In genomic region chr3:125214738-125215137, GRCh38 we compare ENCODE assay signal across 14 cellular contexts. TPM values are rescaled to one million over a fixed set of nuclear protein-coding genes. Genes with fewer than 3 reads are reported as not detected.
A peak's percentile ranks its signal among the peaks of the same experiment; 100 is the strongest.
DNase-seq lines count a peak whose midpoint lies in the region; ATAC-seq, FAIRE-seq and TF ChIP-seq lines count a peak whose summit lies in the region.
"Had no signal": no experiment of that assay in that cellular context is flagged by ENCODE, and none has a peak within 500 bp of the region (broad histone marks: within the 10 kb centered on the region; RNA-seq: fewer than 3 reads in every experiment).

No MANE protein-coding gene starts in this region.

- no peak for FAIRE-seq in RCC 7860 (lab: Jason Lieb, UNC)
- FAIRE-seq: frontal cortex, pancreas had no signal

- intact Hi-C loops in activated CD8-positive, alpha-beta T cell treated with anti-CD3 and anti-CD28 coated beads for 36 hours (cut with micrococcal nuclease): no loop called here

- H3K9me3 Mint-ChIP-seq in activated T-cell treated with anti-CD3 and anti-CD28 coated beads, Interleukin-2, amount 50 U/mL, for 4 hours: no peaks in the 10 kb centered on the region
- no peaks in the 10 kb centered on the region for H3K9me3 Mint-ChIP-seq in HFFc6
- H3K9me3 Mint-ChIP-seq in activated CD8-positive, alpha-beta T cell treated with anti-CD3 and anti-CD28 coated beads for 36 hours: no peaks in the 10 kb centered on the region
- no peaks in the 10 kb centered on the region for H3K9me3 Mint-ChIP-seq in naive B cell

- peaks cover 10% of the 10 kb centered on the region for H3K4me1 Mint-ChIP-seq in activated T-cell treated with anti-CD3 and anti-CD28 coated beads, Interleukin-2, amount 50 U/mL, for 4 hours (ENCODE audit: low read depth)
- H3K4me1 Mint-ChIP-seq in HFFc6 (ENCODE audit: low read depth) (peaks cover 32% of the 10 kb centered on the region), naive B cell (peaks cover 0 to 8% (median 5%) of the 10 kb centered on the region in 3 donors)
- H3K4me1 Mint-ChIP-seq in activated CD8-positive, alpha-beta T cell treated with anti-CD3 and anti-CD28 coated beads for 36 hours (ENCODE audit: low read depth): peaks cover 19% of the 10 kb centered on the region

- H3K27ac Mint-ChIP-seq in HFFc6 (peak overlapping the region; percentile 74), naive B cell (peak overlapping the region in 1 of 6 donors; percentile 75)
- peak overlapping the region; percentile 20 for H3K27ac Mint-ChIP-seq in activated CD8-positive, alpha-beta T cell treated with anti-CD3 and anti-CD28 coated beads for 36 hours

- DNase-seq in activated T-cell treated with anti-CD3 and anti-CD28 coated beads, Interleukin-2, amount 50 U/mL, for 4 hours: no peak
- DNase-seq in activated T-cell treated with anti-CD3 and anti-CD28 coated beads, Interleukin-2, amount 50 U/mL, for 48 hours: no peak
- DNase-seq in HFFc6: peak; percentile 44
- DNase-seq in activated CD8-positive, alpha-beta T cell treated with anti-CD3 and anti-CD28 coated beads for 36 hours: no peak
- DNase-seq in naive B cell: no peak
- no peak for DNase-seq in NCI-H187 (lab: John Stamatoyannopoulos, UW)
- no peak for DNase-seq in RCC 7860 (ENCODE audit: low spot score)
- DNase-seq in NCI-H2171 (lab: John Stamatoyannopoulos, UW): no peak
- DNase-seq: cerebellar nuclear complex, GDM1, NCI-H1930, NCI-H524, pancreas had no signal

- H3K27me3 Mint-ChIP-seq in activated T-cell treated with anti-CD3 and anti-CD28 coated beads, Interleukin-2, amount 50 U/mL, for 4 hours (ENCODE audit: low read depth): peaks cover 44% of the 10 kb centered on the region
- H3K27me3 Mint-ChIP-seq in HFFc6 (ENCODE audit: insufficient read depth) (peaks cover 2% of the 10 kb centered on the region), naive B cell (peaks cover 39 to 47% (median 46%) of the 10 kb centered on the region in 3 donors)
- peaks cover 37% of the 10 kb centered on the region for H3K27me3 Mint-ChIP-seq in activated CD8-positive, alpha-beta T cell treated with anti-CD3 and anti-CD28 coated beads for 36 hours

- POLR2A ChIA-PET in activated CD8-positive, alpha-beta T cell treated with anti-CD3 and anti-CD28 coated beads for 36 hours (lab: Charles Lee): no interaction called here

- no peak overlapping the region for H3K4me3 Mint-ChIP-seq in activated T-cell treated with anti-CD3 and anti-CD28 coated beads, Interleukin-2, amount 50 U/mL, for 4 hours
- peak overlapping the region; percentile 68 for H3K4me3 Mint-ChIP-seq in HFFc6
- H3K4me3 Mint-ChIP-seq in activated CD8-positive, alpha-beta T cell treated with anti-CD3 and anti-CD28 coated beads for 36 hours: no peak overlapping the region
- no peak overlapping the region for H3K4me3 Mint-ChIP-seq in naive B cell

- ATAC-seq in activated T-cell treated with anti-CD3 and anti-CD28 coated beads, Interleukin-2, amount 50 U/mL, for 4 hours: peak; percentile 65 to 80
- ATAC-seq in activated CD8-positive, alpha-beta T cell treated with anti-CD3 and anti-CD28 coated beads for 36 hours: peak; percentile 76
- ATAC-seq in naive B cell (ENCODE audit: low read depth in 2 of 2): peak; percentile 28 to 44
- ATAC-seq: pancreas had no signal

- CTCF ChIA-PET in activated CD8-positive, alpha-beta T cell treated with anti-CD3 and anti-CD28 coated beads for 36 hours (lab: Charles Lee): no interaction called here

- no peak for TF ChIP-seq CTCF in HFFc6 (IDR thresholded peaks at IDR 0.05)
- no peak for TF ChIP-seq CTCF in activated CD8-positive, alpha-beta T cell treated with anti-CD3 and anti-CD28 coated beads for 36 hours (IDR thresholded peaks at IDR 0.05)

- no peaks in the 10 kb centered on the region for H3K36me3 Mint-ChIP-seq in activated T-cell treated with anti-CD3 and anti-CD28 coated beads, Interleukin-2, amount 50 U/mL, for 4 hours (ENCODE audit: insufficient read depth)
- H3K36me3 Mint-ChIP-seq in HFFc6 (ENCODE audit: low read depth): no peaks in the 10 kb centered on the region
- no peaks in the 10 kb centered on the region for H3K36me3 Mint-ChIP-seq in activated CD8-positive, alpha-beta T cell treated with anti-CD3 and anti-CD28 coated beads for 36 hours (ENCODE audit: low read depth)
- H3K36me3 Mint-ChIP-seq in naive B cell: no peaks in the 10 kb centered on the region

RNA-seq across cellular contexts. Expression of gene SLC12A8, which starts 2.2 kb away (rescaled TPM):
- 1 to 10 TPM in 1 of 3 donors, under 1 TPM in 2; 0.35 to 1.7 (median 0.63) TPM for total RNA-seq in activated T-cell treated with anti-CD3 and anti-CD28 coated beads, Interleukin-2, amount 50 U/mL, for 4 hours
- 1 to 10 TPM; 1.8 to 4.6 (median 3.7) TPM for total RNA-seq in HFFc6 (2021; fragmentation: NEBNext Ultra II Directional; extraction: Animal tissue kit (Norgen Biotek cat#: 25700))
- 1 to 10 TPM; 1.1 to 1.6 TPM for total RNA-seq in activated CD8-positive, alpha-beta T cell treated with anti-CD3 and anti-CD28 coated beads for 36 hours
- under 1 TPM in 2 of 6 donors, not detected in 4; 0.13 to 0.73 TPM for polyA plus RNA-seq in naive B cell (ENCODE audit: low read depth in 6 of 6)
